Comparison of ENCODE assay signal across 8 cellular contexts in genomic region chr4:143185253-143186107, GRCh38. TPM values are rescaled to one million over a fixed set of nuclear protein-coding genes. Genes with fewer than 3 reads are reported as not detected.
DNase-seq lines count a peak whose midpoint lies in the region; ATAC-seq and TF ChIP-seq lines count a peak whose summit lies in the region.

No MANE protein-coding gene starts in this region.

- peak overlapping the region; percentile 77 to 87 for H3K9ac ChIP-seq in stomach smooth muscle (ENCODE audit: low read length in 2 of 2)

- intact Hi-C loops in left lung (cut with DNase I), result no loop called here

- no peak for TF ChIP-seq CTCF in left lung (IDR thresholded peaks at IDR 0.05)
- TF ChIP-seq CTCF in GM13976 (IDR thresholded peaks at IDR 0.05; ENCODE audit: borderline replicate concordance, control extremely low read depth, extremely low read depth, insufficient read depth, missing control alignments), result no peak

- peaks cover 0 to 10% of the 10 kb centered on the region in 2 donors for H3K36me3 ChIP-seq in left lung
- H3K36me3 ChIP-seq in stomach smooth muscle (ENCODE audit: control insufficient read depth in 2 of 2, insufficient read depth in 2 of 2, low read length in 2 of 2), result peaks cover 0 to 3% of the 10 kb centered on the region in 2 donors

- peak overlapping the region; percentile 87 to 90 for H3K4me3 ChIP-seq in left lung
- peak overlapping the region; percentile 84 to 90 for H3K4me3 ChIP-seq in stomach smooth muscle (ENCODE audit: low read length in 2 of 2)

- H3K27ac ChIP-seq in left lung (peak overlapping the region; percentile 93), stomach smooth muscle (ENCODE audit: low read length) (peak overlapping the region; percentile 91)

- in situ Hi-C loops in GM13976 (cut with MboI; ENCODE audit: low sequenced_read_pairs, unreplicated experiment), result no loop called here

- H3K9me3 ChIP-seq in left lung (no peaks in the 10 kb centered on the region), stomach smooth muscle (ENCODE audit: control insufficient read depth in 2 of 2, low read length in 2 of 2) (no peaks in the 10 kb centered on the region)

- peak; percentile 4 for DNase-seq in activated naive CD4-positive, alpha-beta T cell treated with Interleukin-2 at 50 U/mL for 16 hours
- no peak for DNase-seq in activated naive CD4-positive, alpha-beta T cell treated with anti-CD3 and anti-CD28 coated beads, Interleukin-2, amount 50 U/mL, for 16 hours
- DNase-seq in OCI-M1 (lab: John Stamatoyannopoulos, UW) (peak; percentile 63), cerebellar cortex (ENCODE audit: low spot score) (peak; percentile 18), left lung (peak in 1 of 2 donors; percentile 53), GM13976 (ENCODE audit: low spot score) (no peak)

- H3K4me1 ChIP-seq in left lung (peaks cover 15 to 51% of the 10 kb centered on the region in 2 donors), stomach smooth muscle (ENCODE audit: control insufficient read depth, insufficient read depth, low read length) (peaks cover 8% of the 10 kb centered on the region)

- H3K27me3 ChIP-seq in left lung (no peaks in the 10 kb centered on the region), stomach smooth muscle (ENCODE audit: control insufficient read depth in 1 of 2, insufficient read depth in 2 of 2, low read length in 2 of 2) (no peaks in the 10 kb centered on the region)

- peak; percentile 25 for ATAC-seq in HG02798 (IDR thresholded peaks at IDR 0.05; ENCODE audit: poor library complexity, unreplicated experiment)
- ATAC-seq in left lung, result peak; percentile 25

RNA-seq across cellular contexts. Expression of gene USP38, which starts 0.8 kb away (rescaled TPM):
- total RNA-seq in left lung, result 10 to 100 TPM; 26.0 to 28.5 TPM

Comparison
In these comparisons a context has a peak if more than half of its experiments do, and no peak if none do; other contexts are left out.
1. DNase-seq: peak in activated naive CD4-positive, alpha-beta T cell treated with Interleukin-2 at 50 U/mL for 16 hours (single experiment), OCI-M1 (single experiment) and cerebellar cortex (single experiment); none in activated naive CD4-positive, alpha-beta T cell treated with anti-CD3 and anti-CD28 coated beads, Interleukin-2, amount 50 U/mL, for 16 hours (single experiment) and GM13976 (single experiment).